In the genomic region with DNA sequence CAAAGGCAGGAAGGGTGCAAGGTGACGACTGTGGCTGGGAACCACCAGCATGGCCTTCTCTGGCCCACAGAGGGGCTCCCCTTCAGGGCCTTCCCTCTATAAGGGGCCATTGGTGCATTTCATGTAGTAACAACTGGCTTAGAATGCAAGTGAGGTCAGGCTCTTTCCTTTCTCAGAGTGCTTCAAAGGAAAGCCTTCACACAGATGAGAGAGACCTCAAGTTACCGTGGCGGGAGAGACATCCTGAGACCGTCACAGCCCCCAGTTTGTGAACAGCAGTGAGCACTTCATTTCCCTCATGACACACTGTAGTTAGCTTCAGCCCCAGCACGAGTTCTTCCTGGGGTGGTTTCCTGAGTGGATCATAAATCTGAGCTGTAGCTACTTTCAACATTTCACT, we compare ENCODE assay signal across 11 cellular contexts.
DNase-seq lines count a peak whose midpoint lies in the region; ATAC-seq lines count a peak whose summit lies in the region.
"Had no signal": no experiment of that assay in that cellular context is flagged by ENCODE, and none has a peak within 500 bp of the region (broad histone marks: within the 10 kb centered on the region; RNA-seq: fewer than 3 reads in every experiment).

No MANE protein-coding gene starts in this region.

- H3K4me3 Mint-ChIP-seq in activated naive CD8-positive, alpha-beta T cell, result no peak overlapping the region
- H3K4me3 Mint-ChIP-seq in stimulated activated naive B cell treated with anti-CD40 and anti-IgM and Interleukin-4, amounts not matched to agents 10 μg/mL and 1 μg/mL and 100 μg/mL, for 72 hours, result no peak overlapping the region
- H3K4me3 Mint-ChIP-seq: B cell; T-helper 2 cell treated with Interferon-gamma antibody and Interleukin-4, amounts not matched to agents 5 μg/mL and 100 μg/mL, for 36 hours had no signal

- peaks cover 27% of the 10 kb centered on the region for H3K4me1 Mint-ChIP-seq in activated naive CD8-positive, alpha-beta T cell (ENCODE audit: low read depth)
- H3K4me1 Mint-ChIP-seq in stimulated activated naive B cell treated with anti-CD40 and anti-IgM and Interleukin-4, amounts not matched to agents 10 μg/mL and 1 μg/mL and 100 μg/mL, for 72 hours, result no peaks in the 10 kb centered on the region
- H3K4me1 Mint-ChIP-seq: B cell had no signal

- peak overlapping the region; percentile 62 for H3K27ac Mint-ChIP-seq in activated naive CD8-positive, alpha-beta T cell
- H3K27ac Mint-ChIP-seq in stimulated activated naive B cell treated with anti-CD40 and anti-IgM and Interleukin-4, amounts not matched to agents 10 μg/mL and 1 μg/mL and 100 μg/mL, for 72 hours, result no peak overlapping the region
- H3K27ac Mint-ChIP-seq: B cell; T-helper 2 cell treated with Interferon-gamma antibody and Interleukin-4, amounts not matched to agents 5 μg/mL and 100 μg/mL, for 36 hours had no signal

- ATAC-seq in stimulated activated naive B cell treated with anti-CD40 and anti-IgM and Interleukin-4, amounts not matched to agents 10 μg/mL and 1 μg/mL and 100 μg/mL, for 72 hours (replicated peaks), result no peak
- no peak for ATAC-seq in esophagus mucosa

- no peaks in the 10 kb centered on the region for H3K9me3 Mint-ChIP-seq in activated naive CD8-positive, alpha-beta T cell (ENCODE audit: low read depth)
- no peaks in the 10 kb centered on the region for H3K9me3 Mint-ChIP-seq in stimulated activated naive B cell treated with anti-CD40 and anti-IgM and Interleukin-4, amounts not matched to agents 10 μg/mL and 1 μg/mL and 100 μg/mL, for 72 hours
- H3K9me3 Mint-ChIP-seq: T-helper 2 cell treated with Interferon-gamma antibody and Interleukin-4, amounts not matched to agents 5 μg/mL and 100 μg/mL, for 36 hours had no signal

- H3K36me3 Mint-ChIP-seq in activated naive CD8-positive, alpha-beta T cell, result peaks cover 8% of the 10 kb centered on the region
- H3K36me3 Mint-ChIP-seq in stimulated activated naive B cell treated with anti-CD40 and anti-IgM and Interleukin-4, amounts not matched to agents 10 μg/mL and 1 μg/mL and 100 μg/mL, for 72 hours, result peaks cover 23 to 26% of the 10 kb centered on the region in 2 donors

- peak; percentile 24 to 83 (median 66) for DNase-seq in stimulated activated naive CD4-positive, alpha-beta T cell (lab: John Stamatoyannopoulos, UW)
- DNase-seq in stimulated activated naive CD4-positive, alpha-beta T cell treated with Interleukin-2 at 50 U/mL for 16 hours (lab: John Stamatoyannopoulos, UW), result no peak
- DNase-seq in lung microvascular endothelial cell (ENCODE audit: low read depth in 2 of 2) (peak; percentile 66 to 79), germinal center (ENCODE audit: low spot score) (no peak), NCI-H69 (lab: John Stamatoyannopoulos, UW) (no peak)
- no peak for DNase-seq in stimulated activated naive B cell treated with anti-CD40 and anti-IgM and Interleukin-4, amounts not matched to agents 10 μg/mL and 1 μg/mL and 100 μg/mL, for 72 hours
- DNase-seq: occipital lobe had no signal

- H3K27me3 Mint-ChIP-seq in activated naive CD8-positive, alpha-beta T cell, result no peaks in the 10 kb centered on the region
- no peaks in the 10 kb centered on the region for H3K27me3 Mint-ChIP-seq in stimulated activated naive B cell treated with anti-CD40 and anti-IgM and Interleukin-4, amounts not matched to agents 10 μg/mL and 1 μg/mL and 100 μg/mL, for 72 hours
- H3K27me3 Mint-ChIP-seq: B cell had no signal

Comparison
In these comparisons a context has a peak if more than half of its experiments do, and no peak if none do; other contexts are left out.
1. DNase-seq: peak in stimulated activated naive CD4-positive, alpha-beta T cell (6 of 6) and lung microvascular endothelial cell (2 of 2); none in stimulated activated naive CD4-positive, alpha-beta T cell treated with Interleukin-2 at 50 U/mL for 16 hours (single experiment), germinal center (single experiment), stimulated activated naive B cell treated with anti-CD40 and anti-IgM and Interleukin-4, amounts not matched to agents 10 μg/mL and 1 μg/mL and 100 μg/mL, for 72 hours (single experiment) and NCI-H69 (single experiment).